ENCODE assay signal across 13 cellular contexts in genomic region chr1:14323665-14324630, GRCh38.
DNase-seq lines count a peak whose midpoint lies in the region; ATAC-seq and TF ChIP-seq lines count a peak whose summit lies in the region.
"Had no signal": no experiment of that assay in that cellular context is flagged by ENCODE, and none has a peak within 500 bp of the region (broad histone marks: within the 10 kb centered on the region; RNA-seq: fewer than 3 reads in every experiment).

No MANE protein-coding gene starts in this region.

- no peaks in the 10 kb centered on the region for H3K9me2 ChIP-seq in OCI-LY7 (ENCODE audit: insufficient read depth, low read length)

- CTCF ChIA-PET in OCI-LY7 (lab: Charles Lee; ENCODE audit: unreplicated experiment), result no interaction called here

- no peak overlapping the region for H3K4me2 ChIP-seq in OCI-LY7 (ENCODE audit: low read length)

- DNase-seq in G401 (ENCODE audit: low spot score), result peak; percentile 74
- no peak for DNase-seq in OCI-LY7 (ENCODE audit: low spot score)
- DNase-seq in left colon, result no peak
- DNase-seq in NCI-H1694 treated with DMSO at 0.1 percent for 48 hours (lab: John Stamatoyannopoulos, UW), result no peak
- no peak for DNase-seq in SIG-M5 (lab: John Stamatoyannopoulos, UW)
- DNase-seq: ACHN; CD4-positive, alpha-beta T cell; DMS153; DMS79; H9 had no signal

- H3K9me3 ChIP-seq in OCI-LY7 (ENCODE audit: low read length), result peaks cover 67% of the 10 kb centered on the region

- intact Hi-C loops in OCI-LY7 (cut with micrococcal nuclease; ENCODE audit: unreplicated experiment), result no loop called here
- intact Hi-C loops in left colon (cut with DNase I, micrococcal nuclease), result no loop called here

- POLR2A ChIA-PET in OCI-LY7 (lab: Charles Lee), result no interaction called here

- peak; percentile 72 for ATAC-seq in left colon
- no peak for ATAC-seq in HG03439 (IDR thresholded peaks at IDR 0.05; ENCODE audit: unreplicated experiment)
- ATAC-seq: GM12878 had no signal

- peaks cover 50% of the 10 kb centered on the region for H3K4me1 ChIP-seq in OCI-LY7 (ENCODE audit: insufficient read depth, low read length, poor library complexity, severe bottlenecking)

- H4K20me1 ChIP-seq in OCI-LY7 (ENCODE audit: insufficient read depth, low read length), result no peaks in the 10 kb centered on the region

- TF ChIP-seq CTCF in OCI-LY7 (conservative IDR thresholded peaks at IDR 0.05; ENCODE audit: low read length), result no peak

- BruUV-seq in OCI-LY7 (replicated peaks; lab: Mats Ljungman, UMichigan), result no TSS peak

- no peaks in the 10 kb centered on the region for H3K79me2 ChIP-seq in OCI-LY7 (ENCODE audit: insufficient read depth, low read depth, low read length)

- no peak overlapping the region for H3K4me3 ChIP-seq in OCI-LY7 (ENCODE audit: low read depth, low read length, poor library complexity, severe bottlenecking)
- H3K4me3 ChIP-seq: GM12878 had no signal

- H3K27ac ChIP-seq in OCI-LY7 (ENCODE audit: low read depth, low read length, poor library complexity, severe bottlenecking), result peak overlapping the region; percentile 5
- H3K27ac ChIP-seq: C4-2B had no signal

- H2AFZ ChIP-seq in OCI-LY7 (ENCODE audit: low read length), result no peak overlapping the region; the same call in 1 of the 2 replicates

- peaks cover 52% of the 10 kb centered on the region for H3K36me3 ChIP-seq in OCI-LY7 (ENCODE audit: insufficient read depth, low read length)

- in situ Hi-C loops in G401 (cut with HindIII; ENCODE audit: low sequenced_read_pairs), result no loop called here
